Comparison of ENCODE assay signal across 1 cellular context in the genomic region with DNA sequence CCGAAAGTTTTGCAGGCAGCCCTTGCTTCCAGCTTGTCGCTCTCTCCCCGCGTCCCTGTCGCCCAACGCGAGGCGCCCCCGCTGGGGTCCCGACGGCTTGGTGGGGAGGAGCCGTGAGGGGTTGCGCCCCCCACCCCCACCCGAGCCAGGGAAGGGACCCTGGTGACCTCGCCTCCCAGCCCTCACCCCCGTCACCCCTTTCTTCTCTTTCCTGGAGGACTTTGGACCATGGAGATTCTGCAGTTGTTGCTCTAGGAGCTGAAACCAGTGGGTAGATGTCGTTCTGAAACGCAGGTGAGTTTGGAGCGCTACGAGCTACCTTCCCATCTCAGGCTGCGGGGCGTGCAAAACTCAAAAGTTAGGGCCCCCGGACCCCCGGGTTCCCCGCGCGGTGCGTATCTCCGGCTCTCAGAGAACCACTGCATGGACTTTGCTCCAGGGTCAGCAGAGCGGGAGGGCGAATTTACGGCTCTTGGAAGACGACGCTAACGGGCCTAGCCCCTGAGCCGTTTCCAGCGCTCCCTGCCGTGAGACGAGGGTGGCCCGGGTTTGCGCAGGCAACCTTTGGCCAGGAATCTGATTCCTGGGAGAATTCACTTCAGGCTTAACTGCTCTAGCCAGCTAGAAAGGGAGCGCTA.
A peak's percentile ranks its signal among the peaks of the same experiment; 100 is the strongest.
TF ChIP-seq lines count a peak whose summit lies in the region.

No MANE protein-coding gene starts in this region.

TF ChIP-seq in HEK293, 187 proteins besides CTCF, POLR2A, EP300 and RAD21 (continued from another document):
- TF ChIP-seq, protein P1, sequence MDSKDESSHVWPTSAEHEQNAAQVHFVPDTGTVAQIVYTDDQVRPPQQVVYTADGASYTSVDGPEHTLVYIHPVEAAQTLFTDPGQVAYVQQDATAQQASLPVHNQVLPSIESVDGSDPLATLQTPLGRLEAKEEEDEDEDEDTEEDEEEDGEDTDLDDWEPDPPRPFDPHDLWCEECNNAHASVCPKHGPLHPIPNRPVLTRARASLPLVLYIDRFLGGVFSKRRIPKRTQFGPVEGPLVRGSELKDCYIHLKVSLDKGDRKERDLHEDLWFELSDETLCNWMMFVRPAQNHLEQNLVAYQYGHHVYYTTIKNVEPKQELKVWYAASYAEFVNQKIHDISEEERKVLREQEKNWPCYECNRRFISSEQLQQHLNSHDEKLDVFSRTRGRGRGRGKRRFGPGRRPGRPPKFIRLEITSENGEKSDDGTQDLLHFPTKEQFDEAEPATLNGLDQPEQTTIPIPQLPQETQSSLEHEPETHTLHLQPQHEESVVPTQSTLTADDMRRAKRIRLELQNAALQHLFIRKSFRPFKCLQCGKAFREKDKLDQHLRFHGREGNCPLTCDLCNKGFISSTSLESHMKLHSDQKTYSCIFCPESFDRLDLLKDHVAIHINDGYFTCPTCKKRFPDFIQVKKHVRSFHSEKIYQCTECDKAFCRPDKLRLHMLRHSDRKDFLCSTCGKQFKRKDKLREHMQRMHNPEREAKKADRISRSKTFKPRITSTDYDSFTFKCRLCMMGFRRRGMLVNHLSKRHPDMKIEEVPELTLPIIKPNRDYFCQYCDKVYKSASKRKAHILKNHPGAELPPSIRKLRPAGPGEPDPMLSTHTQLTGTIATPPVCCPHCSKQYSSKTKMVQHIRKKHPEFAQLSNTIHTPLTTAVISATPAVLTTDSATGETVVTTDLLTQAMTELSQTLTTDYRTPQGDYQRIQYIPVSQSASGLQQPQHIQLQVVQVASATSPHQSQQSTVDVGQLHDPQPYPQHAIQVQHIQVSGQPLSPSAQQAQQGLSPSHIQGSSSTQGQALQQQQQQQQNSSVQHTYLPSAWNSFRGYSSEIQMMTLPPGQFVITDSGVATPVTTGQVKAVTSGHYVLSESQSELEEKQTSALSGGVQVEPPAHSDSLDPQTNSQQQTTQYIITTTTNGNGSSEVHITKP (tag by site-specific recombination; IDR thresholded peaks at IDR 0.05), result peak; percentile 30
- TF ChIP-seq ZBTB8A (tag by site-specific recombination; IDR thresholded peaks at IDR 0.05), result peak; percentile 96
- TF ChIP-seq ZNF341 (tag by site-specific recombination; IDR thresholded peaks at IDR 0.05; ENCODE audit: low read depth), result 0 out of 2 replicates have a peak, but pooled peaks have one; percentile 10
- TF ChIP-seq ZNF660 (tag by site-specific recombination; IDR thresholded peaks at IDR 0.05), result peak; percentile 17; the same call in 1 of the 2 replicates
- TF ChIP-seq, protein P2, sequence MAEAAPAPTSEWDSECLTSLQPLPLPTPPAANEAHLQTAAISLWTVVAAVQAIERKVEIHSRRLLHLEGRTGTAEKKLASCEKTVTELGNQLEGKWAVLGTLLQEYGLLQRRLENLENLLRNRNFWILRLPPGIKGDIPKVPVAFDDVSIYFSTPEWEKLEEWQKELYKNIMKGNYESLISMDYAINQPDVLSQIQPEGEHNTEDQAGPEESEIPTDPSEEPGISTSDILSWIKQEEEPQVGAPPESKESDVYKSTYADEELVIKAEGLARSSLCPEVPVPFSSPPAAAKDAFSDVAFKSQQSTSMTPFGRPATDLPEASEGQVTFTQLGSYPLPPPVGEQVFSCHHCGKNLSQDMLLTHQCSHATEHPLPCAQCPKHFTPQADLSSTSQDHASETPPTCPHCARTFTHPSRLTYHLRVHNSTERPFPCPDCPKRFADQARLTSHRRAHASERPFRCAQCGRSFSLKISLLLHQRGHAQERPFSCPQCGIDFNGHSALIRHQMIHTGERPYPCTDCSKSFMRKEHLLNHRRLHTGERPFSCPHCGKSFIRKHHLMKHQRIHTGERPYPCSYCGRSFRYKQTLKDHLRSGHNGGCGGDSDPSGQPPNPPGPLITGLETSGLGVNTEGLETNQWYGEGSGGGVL (tag by site-specific recombination; IDR thresholded peaks at IDR 0.05), result 0 out of 2 replicates have a peak, but pooled peaks have one; percentile 11
- TF ChIP-seq GLI4 (tag by site-specific recombination; IDR thresholded peaks at IDR 0.05), result 0 out of 2 replicates have a peak, but pooled peaks have one; percentile 12
- TF ChIP-seq ZFHX2 (tag by site-specific recombination; conservative IDR thresholded peaks at IDR 0.05), result no peak
- no peak for TF ChIP-seq ZNF132 (tag by site-specific recombination; IDR thresholded peaks at IDR 0.05; ENCODE audit: borderline replicate concordance)
- TF ChIP-seq ZEB2 (tag by site-specific recombination; IDR thresholded peaks at IDR 0.05), result 0 out of 2 replicates have a peak, but pooled peaks have one; percentile 52
- no peak; the same call in 1 of the 2 replicates for TF ChIP-seq KLF9 (tag by site-specific recombination; IDR thresholded peaks at IDR 0.05; ENCODE audit: low read depth)
- TF ChIP-seq KLF1 (tag by site-specific recombination; IDR thresholded peaks at IDR 0.05), result peak; percentile 3; the same call in 1 of the 2 replicates
- TF ChIP-seq SP7 (tag by site-specific recombination; IDR thresholded peaks at IDR 0.05), result no peak
- TF ChIP-seq ZNF658 (tag by site-specific recombination; IDR thresholded peaks at IDR 0.05), result no peak
- peak; percentile 97 for TF ChIP-seq GLIS2 (tag by site-specific recombination; IDR thresholded peaks at IDR 0.05)
- TF ChIP-seq ZBTB7A (tag by site-specific recombination; IDR thresholded peaks at IDR 0.05; ENCODE audit: low read depth), result 0 out of 2 replicates have a peak, but pooled peaks have one; percentile 54
- TF ChIP-seq GLIS1 (tag by site-specific recombination; IDR thresholded peaks at IDR 0.05), result peak; percentile 47
- no peak for TF ChIP-seq MEIS1 (CRISPR knock-in tag; IDR thresholded peaks at IDR 0.05; ENCODE audit: borderline replicate concordance)
- no peak for TF ChIP-seq EGR2 (tag by site-specific recombination; IDR thresholded peaks at IDR 0.05; ENCODE audit: low read depth)
- no peak for TF ChIP-seq ZNF843 (tag by site-specific recombination; IDR thresholded peaks at IDR 0.05)
- no peak for TF ChIP-seq ZNF114 (tag by site-specific recombination; IDR thresholded peaks at IDR 0.05)
- TF ChIP-seq, protein P3, sequence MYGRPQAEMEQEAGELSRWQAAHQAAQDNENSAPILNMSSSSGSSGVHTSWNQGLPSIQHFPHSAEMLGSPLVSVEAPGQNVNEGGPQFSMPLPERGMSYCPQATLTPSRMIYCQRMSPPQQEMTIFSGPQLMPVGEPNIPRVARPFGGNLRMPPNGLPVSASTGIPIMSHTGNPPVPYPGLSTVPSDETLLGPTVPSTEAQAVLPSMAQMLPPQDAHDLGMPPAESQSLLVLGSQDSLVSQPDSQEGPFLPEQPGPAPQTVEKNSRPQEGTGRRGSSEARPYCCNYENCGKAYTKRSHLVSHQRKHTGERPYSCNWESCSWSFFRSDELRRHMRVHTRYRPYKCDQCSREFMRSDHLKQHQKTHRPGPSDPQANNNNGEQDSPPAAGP (tag by site-specific recombination; IDR thresholded peaks at IDR 0.05), result 0 out of 2 replicates have a peak, but pooled peaks have one; percentile 28
- TF ChIP-seq ZNF24 (tag by site-specific recombination; IDR thresholded peaks at IDR 0.05), result 0 out of 2 replicates have a peak, but pooled peaks have one; percentile 15
- TF ChIP-seq, protein P4, sequence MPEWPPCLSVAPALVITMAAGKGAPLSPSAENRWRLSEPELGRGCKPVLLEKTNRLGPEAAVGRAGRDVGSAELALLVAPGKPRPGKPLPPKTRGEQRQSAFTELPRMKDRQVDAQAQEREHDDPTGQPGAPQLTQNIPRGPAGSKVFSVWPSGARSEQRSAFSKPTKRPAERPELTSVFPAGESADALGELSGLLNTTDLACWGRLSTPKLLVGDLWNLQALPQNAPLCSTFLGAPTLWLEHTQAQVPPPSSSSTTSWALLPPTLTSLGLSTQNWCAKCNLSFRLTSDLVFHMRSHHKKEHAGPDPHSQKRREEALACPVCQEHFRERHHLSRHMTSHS (tag by site-specific recombination; IDR thresholded peaks at IDR 0.05), result no peak
- peak; percentile 77 for TF ChIP-seq ZNF335 (tag by site-specific recombination; conservative IDR thresholded peaks at IDR 0.05)
- no peak for TF ChIP-seq ZNF558 (tag by site-specific recombination; IDR thresholded peaks at IDR 0.05)
- TF ChIP-seq, protein P5, sequence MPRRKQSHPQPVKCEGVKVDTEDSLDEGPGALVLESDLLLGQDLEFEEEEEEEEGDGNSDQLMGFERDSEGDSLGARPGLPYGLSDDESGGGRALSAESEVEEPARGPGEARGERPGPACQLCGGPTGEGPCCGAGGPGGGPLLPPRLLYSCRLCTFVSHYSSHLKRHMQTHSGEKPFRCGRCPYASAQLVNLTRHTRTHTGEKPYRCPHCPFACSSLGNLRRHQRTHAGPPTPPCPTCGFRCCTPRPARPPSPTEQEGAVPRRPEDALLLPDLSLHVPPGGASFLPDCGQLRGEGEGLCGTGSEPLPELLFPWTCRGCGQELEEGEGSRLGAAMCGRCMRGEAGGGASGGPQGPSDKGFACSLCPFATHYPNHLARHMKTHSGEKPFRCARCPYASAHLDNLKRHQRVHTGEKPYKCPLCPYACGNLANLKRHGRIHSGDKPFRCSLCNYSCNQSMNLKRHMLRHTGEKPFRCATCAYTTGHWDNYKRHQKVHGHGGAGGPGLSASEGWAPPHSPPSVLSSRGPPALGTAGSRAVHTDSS (tag by site-specific recombination; IDR thresholded peaks at IDR 0.05), result no peak
- TF ChIP-seq ZNF610 (tag by site-specific recombination; IDR thresholded peaks at IDR 0.05; ENCODE audit: borderline replicate concordance), result no peak
- peak; percentile 90; the same call in 1 of the 2 replicates for TF ChIP-seq ZNF777 (tag by site-specific recombination; IDR thresholded peaks at IDR 0.05; ENCODE audit: borderline replicate concordance)
